Comparison of ENCODE assay signal across 29 cellular contexts in genomic region chr17:61644800-61645774, GRCh38. TPM values are rescaled to one million over a fixed set of nuclear protein-coding genes. Genes with fewer than 3 reads are reported as not detected.
"Had no signal": no experiment of that assay in that cellular context is flagged by ENCODE, and none has a peak within 500 bp of the region (broad histone marks: within the 10 kb centered on the region; RNA-seq: fewer than 3 reads in every experiment).

No MANE protein-coding gene starts in this region.

- H3K36me3 ChIP-seq: brain microvascular endothelial cell, cardiac muscle cell, Peyer's patch, SJCRH30 had no signal

- ATAC-seq: activated T-cell treated with anti-CD3 and anti-CD28 coated beads, Interleukin-2, amount 50 U/mL, for 4 hours; activated T-helper 17 cell treated with anti-CD3 and anti-CD28 coated beads, Interleukin-2, amount 50 U/mL, for 72 hours; T-helper 17 cell had no signal

- H3K4me3 ChIP-seq: cardiac muscle cell, Peyer's patch, SJCRH30 had no signal

- H3K27me3 ChIP-seq: brain microvascular endothelial cell, cardiac muscle cell, Peyer's patch, SJCRH30 had no signal

- H3K4me1 ChIP-seq: Peyer's patch, SJCRH30 had no signal

- DNase-seq: activated B cell treated with CpG ODN at 0.5 μM for 24 hours; activated CD4-positive, alpha-beta memory T cell treated with anti-CD3 and anti-CD28 coated beads for 36 hours; activated CD4-positive, alpha-beta T cell treated with anti-CD3 and anti-CD28 coated beads for 1 hour; activated CD4-positive, alpha-beta T cell treated with anti-CD3 and anti-CD28 coated beads, Interleukin-2, amount 10 ng/mL, durations not matched to agents 24 days and 14 days; activated CD8-positive, alpha-beta memory T cell treated with anti-CD3 and anti-CD28 coated beads for 24 hours; activated gamma-delta T cell treated with Interleukin-2 at 50 U/mL for 16 hours; activated naive CD4-positive, alpha-beta T cell treated with anti-CD3 and anti-CD28 coated beads, Interleukin-2, amount 10 ng/mL, durations not matched to agents 7 days and 5 days; activated naive CD8-positive, alpha-beta T cell treated with anti-CD3 and anti-CD28 coated beads for 36 hours; activated T-cell treated with anti-CD3 and anti-CD28 coated beads, Interleukin-2, amount 50 U/mL, for 4 hours; brain microvascular endothelial cell; Karpas-422; NCI-H1105; NCI-H1436; NCI-H1694 treated with DMSO at 0.1 percent for 48 hours; NCI-H2029 treated with DMSO at 0.1 percent for 48 hours; NCI-H510A treated with DMSO at 0.1 percent for 48 hours; NCI-H69; NK-92 treated with Interleukin-12 subunit alpha and Interleukin-12 subunit beta, amount 100 ng/mL, for 24 hours; OCI-M1; Peyer's patch; Right ventricle myocardium superior; SJCRH30; T-helper 17 cell; T-helper 9 cell had no signal

- H3K27ac ChIP-seq: brain microvascular endothelial cell, cardiac muscle cell, Peyer's patch, RWPE1, SJCRH30 had no signal

- FAIRE-seq: TTC549 had no signal

- H3K9me3 ChIP-seq: Peyer's patch had no signal

RNA-seq across cellular contexts. Expression of gene NACA2, which starts 54.1 kb away (rescaled TPM):
- total RNA-seq: activated B cell treated with CpG ODN at 0.5 μM for 24 hours; activated CD4-positive, alpha-beta memory T cell treated with anti-CD3 and anti-CD28 coated beads for 36 hours; activated CD4-positive, alpha-beta T cell treated with anti-CD3 and anti-CD28 coated beads, Interleukin-2, amount 10 ng/mL, durations not matched to agents 24 days and 14 days; activated naive CD8-positive, alpha-beta T cell treated with anti-CD3 and anti-CD28 coated beads for 36 hours; activated T-cell treated with anti-CD3 and anti-CD28 coated beads, Interleukin-2, amount 50 U/mL, for 4 hours; activated T-helper 17 cell treated with anti-CD3 and anti-CD28 coated beads, Interleukin-2, amount 50 U/mL, for 72 hours; cardiac muscle cell; M059J; Peyer's patch; Right ventricle myocardium superior; SJCRH30; T-helper 17 cell had no signal
- polyA plus RNA-seq: cardiac muscle cell had no signal
